Comparison of ENCODE assay signal across 19 cellular contexts in genomic region chr6:167951781-167952511, GRCh38. TPM values are rescaled to one million over a fixed set of nuclear protein-coding genes. Genes with fewer than 3 reads are reported as not detected.
A peak's percentile ranks its signal among the peaks of the same experiment; 100 is the strongest.
DNase-seq lines count a peak whose midpoint lies in the region; ATAC-seq, FAIRE-seq and TF ChIP-seq lines count a peak whose summit lies in the region.
"Had no signal": no experiment of that assay in that cellular context is flagged by ENCODE, and none has a peak within 500 bp of the region (broad histone marks: within the 10 kb centered on the region; RNA-seq: fewer than 3 reads in every experiment).

No MANE protein-coding gene starts in this region.

- no peak overlapping the region for H3K4me3 ChIP-seq in astrocyte (ENCODE audit: insufficient read depth, low read depth, low read length)

- H3K36me3 Mint-ChIP-seq in astrocyte (ENCODE audit: low read depth, unreplicated experiment) (peaks cover 18% of the 10 kb centered on the region), nephron progenitor cell (ENCODE audit: low read depth) (peaks cover 68% of the 10 kb centered on the region)

- no peak overlapping the region for H3K9ac ChIP-seq in astrocyte (ENCODE audit: low read length)

- no peak overlapping the region for H3K4me2 ChIP-seq in astrocyte (ENCODE audit: low read length)

- no peak overlapping the region for H2AFZ ChIP-seq in astrocyte (ENCODE audit: low read depth, low read length)

- TF ChIP-seq CTCF in astrocyte (IDR thresholded peaks at IDR 0.05; ENCODE audit: insufficient read depth, low read depth, low read length) (no peak), nephron progenitor cell (IDR thresholded peaks at IDR 0.05) (no peak)

- H3K27ac ChIP-seq in astrocyte (ENCODE audit: low read depth, low read length) (no peak overlapping the region), epithelial cell of prostate (peak overlapping the region; percentile 54)

- no peak for ATAC-seq in GM19023 (IDR thresholded peaks at IDR 0.05; ENCODE audit: unreplicated experiment)
- no peak for ATAC-seq in HG03025 (IDR thresholded peaks at IDR 0.05; ENCODE audit: low FRiP score, unreplicated experiment)

- no peak for FAIRE-seq in astrocyte (lab: Jason Lieb, UNC)

- H3K4me1 Mint-ChIP-seq in astrocyte (ENCODE audit: low read depth, unreplicated experiment) (peaks cover 32% of the 10 kb centered on the region), nephron progenitor cell (peaks cover 22% of the 10 kb centered on the region)

- no peak overlapping the region for H3K4me3 Mint-ChIP-seq in astrocyte (ENCODE audit: unreplicated experiment)
- no peak overlapping the region for H3K4me3 Mint-ChIP-seq in nephron progenitor cell
- H3K4me3 Mint-ChIP-seq: CD4-positive, alpha-beta T cell had no signal

- peaks cover 4% of the 10 kb centered on the region for H3K4me1 ChIP-seq in astrocyte (ENCODE audit: insufficient read depth, low read length)

- H3K79me2 ChIP-seq in astrocyte (ENCODE audit: insufficient read depth, low read length): no peaks in the 10 kb centered on the region

- H3K9me3 Mint-ChIP-seq in astrocyte (ENCODE audit: unreplicated experiment) (no peaks in the 10 kb centered on the region), nephron progenitor cell (no peaks in the 10 kb centered on the region)
- H3K9me3 Mint-ChIP-seq: CD4-positive, alpha-beta T cell had no signal

- peak; percentile 50 for DNase-seq in NCI-H82 (lab: John Stamatoyannopoulos, UW)
- DNase-seq in NCI-H82 treated with DMSO at 0.1 percent for 48 hours (lab: John Stamatoyannopoulos, UW; ENCODE audit: unreplicated experiment): no peak
- no peak for DNase-seq in astrocyte (ENCODE audit: low read depth)
- no peak for DNase-seq in epithelial cell of prostate (ENCODE audit: low read depth, low spot score)
- peak; percentile 27 for DNase-seq in nephron progenitor cell
- DNase-seq in NK-92 (lab: John Stamatoyannopoulos, UW; ENCODE audit: unreplicated experiment): no peak
- DNase-seq: 8988T; Calu3; CD4-positive, alpha-beta T cell; GF-D8; MM.1S; NCI-H1092 treated with DMSO at 0.1 percent for 48 hours; NCI-H2081; NCI-H2171 treated with DMSO at 0.1 percent for 48 hours; NCI-H446; NCI-H526 treated with DMSO at 0.1 percent for 48 hours had no signal

- H3K27me3 ChIP-seq in astrocyte (ENCODE audit: insufficient read depth, low read length): no peaks in the 10 kb centered on the region

- H3K9me3 ChIP-seq in astrocyte (ENCODE audit: insufficient read depth, low read depth, low read length): no peaks in the 10 kb centered on the region

- H3K27ac Mint-ChIP-seq in astrocyte (ENCODE audit: unreplicated experiment) (peak overlapping the region; percentile 75), nephron progenitor cell (peak overlapping the region; percentile 62)
- H3K27ac Mint-ChIP-seq: CD4-positive, alpha-beta T cell had no signal

- H3K27me3 Mint-ChIP-seq in astrocyte (ENCODE audit: low read depth, unreplicated experiment) (no peaks in the 10 kb centered on the region), nephron progenitor cell (ENCODE audit: low read depth, poor library complexity) (no peaks in the 10 kb centered on the region)
- H3K27me3 Mint-ChIP-seq: CD4-positive, alpha-beta T cell had no signal

- H3K36me3 ChIP-seq in astrocyte (ENCODE audit: insufficient read depth, low read length): peaks cover 16% of the 10 kb centered on the region

- peaks cover 3% of the 10 kb centered on the region for H4K20me1 ChIP-seq in astrocyte (ENCODE audit: insufficient read depth, low read length)

RNA-seq across cellular contexts. Expression of gene KIF25, which starts 45.5 kb away (rescaled TPM):
- total RNA-seq in astrocyte: not detected in 2 replicates
- total RNA-seq: Calu3; CD4-positive, alpha-beta T cell; OCI-LY7 had no signal

Comparison
In these comparisons a context has a peak if more than half of its experiments do, and no peak if none do; other contexts are left out.
1. DNase-seq: peak in NCI-H82 (single experiment) and nephron progenitor cell (single experiment); none in NCI-H82 treated with DMSO at 0.1 percent for 48 hours (single experiment), astrocyte (single experiment), epithelial cell of prostate (single experiment) and NK-92 (single experiment).